Comparison of ENCODE assay signal across 8 cellular contexts in genomic region chr17:36534117-36534880, GRCh38. TPM values are rescaled to one million over a fixed set of nuclear protein-coding genes. Genes with fewer than 3 reads are reported as not detected.
DNase-seq lines count a peak whose midpoint lies in the region; ATAC-seq and TF ChIP-seq lines count a peak whose summit lies in the region.

TSS of gene MYO19 (minus strand) at chr17:36534868. CDS start at chr17:36532538, 2,330 bp downstream.

- 1% methylated on average over 43 to 44 of the region's 44 CpGs for WGBS in lung, 2 donors

- no peaks in the 10 kb centered on the region for H3K27me3 ChIP-seq in lung (ENCODE audit: control insufficient read depth, insufficient read depth)

- TF ChIP-seq CTCF in AG09319 (IDR thresholded peaks at IDR 0.05; ENCODE audit: low read depth, low read length) (peak; percentile 47), lung (IDR thresholded peaks at IDR 0.05; ENCODE audit: control extremely low read depth, extremely low read depth) (no peak)

- H3K4me1 ChIP-seq in lung (ENCODE audit: control insufficient read depth in 2 of 2, insufficient read depth in 2 of 2, low read length in 2 of 2): peaks cover 3 to 5% of the 10 kb centered on the region in 2 donors

- H3K27ac ChIP-seq in lung (ENCODE audit: low read depth in 1 of 2, low read length in 1 of 2): peak within 1 kb of the TSS; percentile 92 to 98

- DNase-seq in AG09319 (ENCODE audit: extremely low read depth, low read depth) (no peak), NCI-H510A (lab: John Stamatoyannopoulos, UW) (peak; percentile 83), lung (ENCODE audit: low spot score) (peak; percentile 63)
- DNase-seq in activated CD4-positive, alpha-beta T cell treated with anti-CD3 and anti-CD28 coated beads, Interleukin-2, amount 50 U/mL, for 1 hour: peak; percentile 46
- peak; percentile 37 for DNase-seq in effector CD4-positive, alpha-beta T cell
- DNase-seq in stimulated activated CD8-positive, alpha-beta memory T cell treated with anti-CD3 and anti-CD28 coated beads, Interleukin-15, amount 100 ng/mL, for 24 hours (ENCODE audit: low read depth): peak; percentile 19

- H3K4me3 ChIP-seq in lung: peak within 1 kb of the TSS; percentile 60

- ATAC-seq in GM18907 (IDR thresholded peaks at IDR 0.05; ENCODE audit: unreplicated experiment) (peak; percentile 33), HG03354 (IDR thresholded peaks at IDR 0.05; ENCODE audit: poor library complexity, severe bottlenecking, unreplicated experiment) (peak; percentile 38), lung (ENCODE audit: insufficient read depth, low FRiP score) (peak; percentile 37)

- peaks cover 9 to 10% of the 10 kb centered on the region in 2 donors for H3K36me3 ChIP-seq in lung (ENCODE audit: control insufficient read depth in 2 of 2, insufficient read depth in 2 of 2, low read length in 2 of 2)

- H3K9me3 ChIP-seq in lung (ENCODE audit: control insufficient read depth in 2 of 2, insufficient read depth in 1 of 2, low read length in 1 of 2): no peaks in the 10 kb centered on the region

RNA-seq across cellular contexts. Expression of gene MYO19, which starts in this region (rescaled TPM):
- 10 to 100 TPM; 40.2 to 66.6 TPM for total RNA-seq in lung
- 10 to 100 TPM; 26.5 to 29.8 TPM for polyA plus RNA-seq in lung
